Comparison of ENCODE assay signal across 5 cellular contexts in genomic region chr13:69101841-69102240, GRCh38.
"Had no signal": no experiment of that assay in that cellular context is flagged by ENCODE, and none has a peak within 500 bp of the region (broad histone marks: within the 10 kb centered on the region; RNA-seq: fewer than 3 reads in every experiment).

No MANE protein-coding gene starts in this region.

- H3K4me3 ChIP-seq: K562 had no signal

- H3K27ac ChIP-seq: HL-60 had no signal

- DNase-seq: IMR-90, KBM-7 had no signal

- ATAC-seq: HepG2, K562 had no signal
